ENCODE assay signal across 8 cellular contexts in the genomic region with DNA sequence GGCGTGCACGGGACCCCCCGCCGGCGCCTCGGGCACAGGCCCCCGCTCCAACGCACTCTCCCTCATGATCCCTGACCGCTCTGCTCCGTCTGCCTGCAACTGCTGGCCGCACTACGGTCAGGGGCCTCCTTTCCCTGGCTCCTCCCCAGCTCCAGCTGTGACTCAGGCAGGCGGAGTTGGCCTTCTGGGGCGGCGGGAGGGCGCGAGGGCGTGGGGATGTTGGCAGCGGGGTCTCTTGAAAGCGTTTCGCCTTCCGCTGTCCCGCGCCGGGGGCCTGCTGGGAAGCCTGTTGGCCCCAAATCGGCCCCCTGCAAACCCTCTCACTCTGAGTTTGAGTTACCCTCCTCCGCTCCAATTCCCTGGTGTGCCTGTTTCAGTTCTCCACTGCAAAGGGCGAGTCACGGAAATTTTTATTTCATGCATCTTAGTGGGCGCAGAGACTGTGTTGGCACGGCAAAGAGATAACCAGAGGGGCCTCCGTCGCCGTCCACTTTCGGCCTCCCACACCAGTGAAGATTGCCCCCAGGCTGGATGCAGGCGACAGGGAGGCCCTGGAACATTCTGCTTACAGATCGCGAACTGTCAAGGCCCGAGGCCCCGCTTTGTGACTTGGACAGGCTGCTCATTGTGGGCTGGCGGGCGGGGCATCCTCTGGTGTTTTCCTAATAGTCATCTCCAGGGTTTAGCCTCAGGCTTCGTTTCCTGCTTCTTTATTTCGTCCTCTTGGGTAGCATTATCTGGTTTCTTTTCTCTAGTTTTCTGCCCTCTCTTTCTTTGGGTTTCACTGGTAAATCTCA. TPM values are rescaled to one million over a fixed set of nuclear protein-coding genes. Genes with fewer than 3 reads are reported as not detected.
A peak's percentile ranks its signal among the peaks of the same experiment; 100 is the strongest.
DNase-seq lines count a peak whose midpoint lies in the region; ATAC-seq and TF ChIP-seq lines count a peak whose summit lies in the region.

A gene with protein sequence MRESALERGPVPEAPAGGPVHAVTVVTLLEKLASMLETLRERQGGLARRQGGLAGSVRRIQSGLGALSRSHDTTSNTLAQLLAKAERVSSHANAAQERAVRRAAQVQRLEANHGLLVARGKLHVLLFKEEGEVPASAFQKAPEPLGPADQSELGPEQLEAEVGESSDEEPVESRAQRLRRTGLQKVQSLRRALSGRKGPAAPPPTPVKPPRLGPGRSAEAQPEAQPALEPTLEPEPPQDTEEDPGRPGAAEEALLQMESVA (minus strand): TSS at position 91 of the 797 bp plus-strand sequence. CDS start 25 bp downstream, at position 66.

- ATAC-seq in HG02642 (IDR thresholded peaks at IDR 0.05; ENCODE audit: poor library complexity, unreplicated experiment) = peak; percentile 61
- ATAC-seq in left colon = peak; percentile 64

- peak within 1 kb of the TSS; percentile 58 for H3K4me3 ChIP-seq in GM12864 (ENCODE audit: low read depth, low read length)

- peak within 1 kb of the TSS; percentile 82 for H3K27ac ChIP-seq in cingulate gyrus (ENCODE audit: low read depth, low read length)

- no peak for TF ChIP-seq CTCF in GM12864 (IDR thresholded peaks at IDR 0.05; ENCODE audit: low read depth, low read length, missing control alignments)

- peak; percentile 45 for DNase-seq in GM12864 (ENCODE audit: low read depth)
- DNase-seq in SW 1271 (lab: John Stamatoyannopoulos, UW) = peak; percentile 57 to 76
- DNase-seq in left colon = peak; percentile 67 to 78
- DNase-seq in stimulated activated CD4-positive, alpha-beta T cell treated with anti-CD3 and anti-CD28 coated beads, TNF-alpha, amount 100 ng/mL, for 48 hours (ENCODE audit: low read depth in 3 of 3) = peak; percentile 75 to 81 (median 79)
- DNase-seq in NCI-H2107 treated with DMSO at 0.1 percent for 48 hours (lab: John Stamatoyannopoulos, UW; ENCODE audit: unreplicated experiment) = no peak
- DNase-seq in NCI-H82 treated with DMSO at 0.1 percent for 48 hours (lab: John Stamatoyannopoulos, UW; ENCODE audit: unreplicated experiment) = no peak

- intact Hi-C loops in left colon (cut with DNase I, micrococcal nuclease) = no loop called here

RNA-seq across cellular contexts. Expression of the gene that starts here (rescaled TPM):
- total RNA-seq in left colon = 10 to 100 TPM in 1 of 2 donors, 1 to 10 TPM in 1; 4.6 to 22.4 TPM

Comparison
In these comparisons a context has a peak if more than half of its experiments do, and no peak if none do; other contexts are left out.
1. DNase-seq: peak in GM12864 (single experiment), SW 1271 (2 of 2), left colon (2 of 2) and stimulated activated CD4-positive, alpha-beta T cell treated with anti-CD3 and anti-CD28 coated beads, TNF-alpha, amount 100 ng/mL, for 48 hours (3 of 3); none in NCI-H2107 treated with DMSO at 0.1 percent for 48 hours (single experiment) and NCI-H82 treated with DMSO at 0.1 percent for 48 hours (single experiment).